ENCODE assay signal across 20 cellular contexts in genomic region chr1:106749491-106749890, GRCh38.
A peak's percentile ranks its signal among the peaks of the same experiment; 100 is the strongest.
DNase-seq lines count a peak whose midpoint lies in the region; ATAC-seq and TF ChIP-seq lines count a peak whose summit lies in the region.
"Had no signal": no experiment of that assay in that cellular context is flagged by ENCODE, and none has a peak within 500 bp of the region (broad histone marks: within the 10 kb centered on the region; RNA-seq: fewer than 3 reads in every experiment).

No MANE protein-coding gene starts in this region.

- H3K4me2 ChIP-seq in SK-N-SH = no peak overlapping the region
- H3K4me2 ChIP-seq: A549; BLaER1 treated with 17β-estradiol and CSF1 and Interleukin-3, amounts not matched to agents 10 nM and 100 nM had no signal

- no peak overlapping the region for H3K9ac ChIP-seq in SK-N-SH
- H3K9ac ChIP-seq: BLaER1 treated with 17β-estradiol and CSF1 and Interleukin-3, amounts not matched to agents 10 nM and 100 nM had no signal

- H3K4me1 Mint-ChIP-seq in stimulated activated effector memory CD8-positive, alpha-beta T cell treated with anti-CD3 and anti-CD28 coated beads, Interleukin-12 subunit alpha, Interleukin-12 subunit beta, amount 100 ng/mL, for 72 hours = no peaks in the 10 kb centered on the region

- in situ Hi-C loops in G401 (cut with HindIII; ENCODE audit: low sequenced_read_pairs) = no loop called here

- no peaks in the 10 kb centered on the region for H3K36me3 ChIP-seq in SK-N-SH (replicated peaks in 1 of 2; ENCODE audit: control insufficient read depth in 1 of 2, insufficient read depth in 2 of 2, low read length in 1 of 2)
- no peaks in the 10 kb centered on the region for H3K36me3 ChIP-seq in upper lobe of right lung
- H3K36me3 ChIP-seq: BLaER1 treated with 17β-estradiol and CSF1 and Interleukin-3, amounts not matched to agents 10 nM and 100 nM had no signal

- no peaks in the 10 kb centered on the region for H3F3A ChIP-seq in SK-N-SH (replicated peaks; ENCODE audit: insufficient read depth)

- DNase-seq in NCI-H82 (lab: John Stamatoyannopoulos, UW) (peak; percentile 31), NCI-H82 treated with DMSO at 0.1 percent for 48 hours (lab: John Stamatoyannopoulos, UW; ENCODE audit: unreplicated experiment) (no peak), G401 (ENCODE audit: low spot score) (peak; percentile 32), SK-N-SH (peak; percentile 19), cerebellar cortex (ENCODE audit: low spot score) (peak; percentile 55), upper lobe of right lung (no peak)
- DNase-seq in stimulated activated effector memory CD8-positive, alpha-beta T cell treated with anti-CD3 and anti-CD28 coated beads, Interleukin-12 subunit alpha, Interleukin-12 subunit beta, amount 100 ng/mL, for 72 hours (ENCODE audit: low spot score in 2 of 2) = no peak
- DNase-seq: AML-193; Caco-2; Calu3; CD4-positive, alpha-beta T cell; CD8-positive, alpha-beta T cell; DMS79 treated with DMSO at 0.1 percent for 48 hours; GDM1 had no signal

- WGBS in SK-N-SH (ENCODE audit: low lambda C conversion rate) = 5% methylated on average over 2 of the region's 2 CpGs

- TF ChIP-seq EP300 in SK-N-SH (IDR thresholded peaks at IDR 0.05; ENCODE audit: borderline replicate concordance in 1 of 2, low read depth in 1 of 2, low read length in 1 of 2) = peak in 1 of 2 experiments; percentile 95; a peak in 2 of 4 replicates

- H3K79me2 ChIP-seq in SK-N-SH (ENCODE audit: insufficient read depth) = no peaks in the 10 kb centered on the region

- H3K27me3 ChIP-seq in SK-N-SH (ENCODE audit: insufficient read depth) (no peaks in the 10 kb centered on the region), upper lobe of right lung (no peaks in the 10 kb centered on the region)
- H3K27me3 ChIP-seq: BLaER1 treated with 17β-estradiol and CSF1 and Interleukin-3, amounts not matched to agents 10 nM and 100 nM had no signal

- TF ChIP-seq CTCF in SK-N-SH (IDR thresholded peaks at IDR 0.05) (no peak), upper lobe of right lung (IDR thresholded peaks at IDR 0.05) (no peak)

- H4K20me1 ChIP-seq in SK-N-SH (ENCODE audit: insufficient read depth) = no peaks in the 10 kb centered on the region
- H4K20me1 ChIP-seq: BLaER1 treated with 17β-estradiol and CSF1 and Interleukin-3, amounts not matched to agents 10 nM and 100 nM had no signal

- H3K4me1 ChIP-seq in SK-N-SH (ENCODE audit: control insufficient read depth in 1 of 2, insufficient read depth in 2 of 2, low read depth in 1 of 2, low read length in 1 of 2) (peaks cover 0 to 3% of the 10 kb centered on the region in 2 experiments; a peak in 3 of 4 replicates), upper lobe of right lung (no peaks in the 10 kb centered on the region)
- H3K4me1 ChIP-seq: A549; BLaER1 treated with 17β-estradiol and CSF1 and Interleukin-3, amounts not matched to agents 10 nM and 100 nM; Caco-2 had no signal

- no peaks in the 10 kb centered on the region for H3K9me2 ChIP-seq in SK-N-SH

- peak overlapping the region in 1 of 2 experiments; percentile 50; a peak in 1 of 4 replicates for H3K27ac ChIP-seq in SK-N-SH (ENCODE audit: low read depth in 2 of 2, low read length in 1 of 2)
- no peak overlapping the region for H3K27ac ChIP-seq in upper lobe of right lung
- H3K27ac ChIP-seq: 22Rv1; A549; BLaER1 treated with 17β-estradiol and CSF1 and Interleukin-3, amounts not matched to agents 10 nM and 100 nM; C4-2B had no signal

- no peak overlapping the region for H2AFZ ChIP-seq in SK-N-SH (ENCODE audit: low read depth)

- H3K4me3 Mint-ChIP-seq in stimulated activated effector memory CD8-positive, alpha-beta T cell treated with anti-CD3 and anti-CD28 coated beads, Interleukin-12 subunit alpha, Interleukin-12 subunit beta, amount 100 ng/mL, for 72 hours = no peak overlapping the region
- H3K4me3 Mint-ChIP-seq: B cell; CD4-positive, alpha-beta T cell; CD8-positive, alpha-beta T cell had no signal

- intact Hi-C loops in upper lobe of right lung (cut with DNase I) = no loop called here

- no peak for ATAC-seq in upper lobe of right lung
- no peak for ATAC-seq in stimulated activated effector memory CD8-positive, alpha-beta T cell treated with anti-CD3 and anti-CD28 coated beads, Interleukin-12 subunit alpha, Interleukin-12 subunit beta, amount 100 ng/mL, for 72 hours
- ATAC-seq: A549; CD8-positive, alpha-beta T cell; GM12878 had no signal

- H3K36me3 Mint-ChIP-seq in stimulated activated effector memory CD8-positive, alpha-beta T cell treated with anti-CD3 and anti-CD28 coated beads, Interleukin-12 subunit alpha, Interleukin-12 subunit beta, amount 100 ng/mL, for 72 hours = no peaks in the 10 kb centered on the region
- H3K36me3 Mint-ChIP-seq: CD8-positive, alpha-beta T cell had no signal

- peak; percentile 18; the same call in 1 of the 2 replicates for TF ChIP-seq RAD21 in SK-N-SH (IDR thresholded peaks at IDR 0.05; ENCODE audit: low read length)

- H3K27ac Mint-ChIP-seq in stimulated activated effector memory CD8-positive, alpha-beta T cell treated with anti-CD3 and anti-CD28 coated beads, Interleukin-12 subunit alpha, Interleukin-12 subunit beta, amount 100 ng/mL, for 72 hours = no peak overlapping the region
- H3K27ac Mint-ChIP-seq: B cell; CD4-positive, alpha-beta T cell; CD8-positive, alpha-beta T cell had no signal

- H3K9me3 ChIP-seq in SK-N-SH = no peaks in the 10 kb centered on the region
- H3K9me3 ChIP-seq in upper lobe of right lung = no peaks in the 10 kb centered on the region
- H3K9me3 ChIP-seq: A549; BLaER1 treated with 17β-estradiol and CSF1 and Interleukin-3, amounts not matched to agents 10 nM and 100 nM; Caco-2 had no signal

- H3K4me3 ChIP-seq in SK-N-SH (ENCODE audit: low read depth in 2 of 2, low read length in 1 of 2) (no peak overlapping the region), upper lobe of right lung (no peak overlapping the region)
- H3K4me3 ChIP-seq: A549; BLaER1 treated with 17β-estradiol and CSF1 and Interleukin-3, amounts not matched to agents 10 nM and 100 nM; GM12878 had no signal

- H3K9me3 Mint-ChIP-seq in stimulated activated effector memory CD8-positive, alpha-beta T cell treated with anti-CD3 and anti-CD28 coated beads, Interleukin-12 subunit alpha, Interleukin-12 subunit beta, amount 100 ng/mL, for 72 hours = peaks cover 7% of the 10 kb centered on the region
- H3K9me3 Mint-ChIP-seq: CD8-positive, alpha-beta T cell had no signal

- CTCF ChIA-PET in SK-N-SH (lab: Yijun Ruan, JAX) = interaction anchor here (0.8 to 1.6 kb wide), 3 partner anchors 11 to 294 kb away, joined by 3 read pairs; no protein-coding TSS in a partner anchor

- POLR2A ChIA-PET in SK-N-SH (lab: Yijun Ruan, JAX) = no interaction called here

TF ChIP-seq in SK-N-SH, 30 proteins besides CTCF, POLR2A, EP300 and RAD21:
- TF ChIP-seq GATA2 (CRISPR knock-in tag; IDR thresholded peaks at IDR 0.05) (peak; percentile 79), RFX5 (IDR thresholded peaks at IDR 0.05; ENCODE audit: low read length) (no peak), MXI1 (IDR thresholded peaks at IDR 0.05; ENCODE audit: low read depth, low read length) (no peak; the same call in 1 of the 2 replicates), RCOR1 (IDR thresholded peaks at IDR 0.05; ENCODE audit: low read length) (peak; percentile 78; the same call in 1 of the 2 replicates), FOXJ3 (CRISPR knock-in tag; IDR thresholded peaks at IDR 0.05) (0 out of 2 replicates have a peak, but pooled peaks have one; percentile 45), TCF12 (IDR thresholded peaks at IDR 0.05) (peak; percentile 43; the same call in 1 of the 2 replicates), CHD2 (IDR thresholded peaks at IDR 0.05; ENCODE audit: low read length, partially characterized antibody) (peak; percentile 57)

Comparison
In these comparisons a context has a peak if more than half of its experiments do, and no peak if none do; other contexts are left out.
1. DNase-seq: peak in NCI-H82 (single experiment), G401 (single experiment), SK-N-SH (single experiment) and cerebellar cortex (single experiment); none in NCI-H82 treated with DMSO at 0.1 percent for 48 hours (single experiment), upper lobe of right lung (single experiment) and stimulated activated effector memory CD8-positive, alpha-beta T cell treated with anti-CD3 and anti-CD28 coated beads, Interleukin-12 subunit alpha, Interleukin-12 subunit beta, amount 100 ng/mL, for 72 hours (0 of 2).